Comparison of ENCODE assay signal across 1 cellular context in the genomic region with DNA sequence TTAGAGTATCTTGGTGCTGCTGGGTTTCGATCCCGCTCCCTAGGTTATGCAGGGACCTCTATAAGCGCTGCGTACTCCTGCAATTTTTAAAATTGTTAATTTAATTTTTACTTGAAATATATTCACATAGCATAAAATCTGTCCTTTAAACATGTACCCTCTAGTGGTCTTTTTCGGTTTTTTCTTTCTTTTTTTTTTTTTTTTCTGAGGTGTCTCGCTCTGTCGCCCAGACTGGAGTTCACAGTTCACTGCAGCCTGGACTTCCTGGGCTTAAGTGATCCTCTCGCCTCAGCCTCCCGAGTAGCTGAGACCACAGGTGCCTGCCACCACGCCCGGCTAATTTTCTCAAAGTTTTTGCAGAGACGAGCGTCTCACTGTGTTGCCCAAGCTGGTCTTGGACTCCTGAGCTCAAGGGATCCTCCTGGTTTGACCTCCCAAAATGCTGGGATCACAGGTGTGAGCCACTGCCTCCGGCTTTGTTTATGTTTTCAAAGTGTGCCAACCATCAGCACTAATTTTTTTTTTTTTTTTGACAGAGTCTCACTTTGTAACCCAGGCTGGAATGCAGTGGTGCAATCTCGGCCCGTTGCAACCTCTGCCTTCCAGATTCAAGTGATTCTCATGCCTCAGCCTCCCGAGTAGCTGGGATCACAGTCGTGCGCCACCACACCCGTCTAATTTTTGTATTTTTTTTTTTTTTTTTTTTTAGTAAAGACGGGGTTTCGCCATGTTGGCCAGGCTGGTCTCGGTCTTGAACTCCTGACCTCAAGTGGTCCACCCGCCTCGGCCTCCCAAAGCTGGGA.
TF ChIP-seq lines count a peak whose summit lies in the region.

No MANE protein-coding gene starts in this region.

TF ChIP-seq in GM12878, 131 proteins besides CTCF, POLR2A, EP300 and RAD21 (continued from another document):
- TF ChIP-seq, protein P1, sequence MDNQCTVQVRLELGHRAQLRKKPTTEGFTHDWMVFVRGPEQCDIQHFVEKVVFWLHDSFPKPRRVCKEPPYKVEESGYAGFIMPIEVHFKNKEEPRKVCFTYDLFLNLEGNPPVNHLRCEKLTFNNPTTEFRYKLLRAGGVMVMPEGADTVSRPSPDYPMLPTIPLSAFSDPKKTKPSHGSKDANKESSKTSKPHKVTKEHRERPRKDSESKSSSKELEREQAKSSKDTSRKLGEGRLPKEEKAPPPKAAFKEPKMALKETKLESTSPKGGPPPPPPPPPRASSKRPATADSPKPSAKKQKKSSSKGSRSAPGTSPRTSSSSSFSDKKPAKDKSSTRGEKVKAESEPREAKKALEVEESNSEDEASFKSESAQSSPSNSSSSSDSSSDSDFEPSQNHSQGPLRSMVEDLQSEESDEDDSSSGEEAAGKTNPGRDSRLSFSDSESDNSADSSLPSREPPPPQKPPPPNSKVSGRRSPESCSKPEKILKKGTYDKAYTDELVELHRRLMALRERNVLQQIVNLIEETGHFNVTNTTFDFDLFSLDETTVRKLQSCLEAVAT (IDR thresholded peaks at IDR 0.05) = peak; percentile 76
- TF ChIP-seq POLR2AphosphoS2 (IDR thresholded peaks at IDR 0.05; ENCODE audit: low read depth, low read length) = 0 out of 2 replicates have a peak, but pooled peaks have one; percentile 14
TF ChIP-seq in GM12878: peak in this region for 18.
